1 cellular context compared by ENCODE assay signal in the genomic region with DNA sequence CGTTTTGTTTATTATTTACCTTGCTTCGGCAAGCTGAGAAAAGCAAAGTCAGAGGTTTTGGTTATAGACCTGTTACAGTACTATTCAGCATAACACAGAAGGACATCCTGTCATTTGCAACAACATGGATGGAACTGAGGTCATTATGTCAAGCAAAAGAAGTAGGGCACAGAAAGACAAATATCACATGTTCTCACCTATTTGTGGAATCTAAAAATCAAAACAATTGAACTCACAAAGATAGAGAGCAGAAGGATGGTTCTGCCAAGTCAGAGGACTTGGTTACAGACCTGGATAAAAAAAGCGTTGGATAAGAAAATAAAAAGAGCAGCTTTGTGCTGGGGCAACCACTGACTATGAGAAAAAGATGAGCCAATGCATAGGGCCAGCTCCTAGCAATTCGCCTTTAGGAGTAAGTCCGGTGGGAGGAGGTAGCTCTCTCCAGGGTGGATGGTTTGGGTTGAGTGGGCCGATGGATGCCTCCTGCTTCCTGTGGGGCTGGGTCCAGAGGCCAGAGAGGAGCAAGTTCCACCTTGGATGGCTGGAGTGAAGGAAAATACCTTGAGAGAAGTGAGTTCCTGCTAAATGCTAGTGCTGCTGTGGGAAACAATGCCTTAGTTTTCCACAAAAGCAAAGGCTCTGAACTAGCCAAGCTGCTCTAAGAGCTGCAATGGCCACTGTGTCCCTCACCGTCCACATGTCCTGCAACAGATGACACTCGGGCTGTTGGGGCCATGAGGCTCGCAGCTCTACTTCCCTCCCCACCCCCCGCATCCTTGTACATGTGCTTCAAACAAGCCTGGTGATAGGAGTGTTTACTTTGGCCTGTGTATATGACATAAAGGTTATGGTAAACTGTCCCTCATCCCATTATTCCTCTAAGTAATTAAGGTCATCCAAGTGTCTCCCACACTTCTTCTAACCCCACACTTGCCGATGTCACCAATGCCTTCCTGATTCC.
TF ChIP-seq lines count a peak whose summit lies in the region.

No MANE protein-coding gene starts in this region.

TF ChIP-seq in HepG2, 621 proteins besides CTCF, POLR2A, EP300 and RAD21 (continued from another document and continues in another):
- TF ChIP-seq PAXIP1 (CRISPR knock-in tag; conservative IDR thresholded peaks at IDR 0.05) (peak; percentile 60), NFYC (CRISPR knock-in tag; IDR thresholded peaks at IDR 0.05) (no peak), ZBTB46 (CRISPR knock-in tag; IDR thresholded peaks at IDR 0.05; ENCODE audit: borderline replicate concordance) (no peak), ZNF572 (CRISPR knock-in tag; IDR thresholded peaks at IDR 0.05) (no peak), HDAC2 (CRISPR knock-in tag; IDR thresholded peaks at IDR 0.05) (no peak), ZFP62 (CRISPR knock-in tag; IDR thresholded peaks at IDR 0.05) (no peak), MIER3 (CRISPR knock-in tag; IDR thresholded peaks at IDR 0.05; ENCODE audit: borderline replicate concordance) (no peak), MYC (CRISPR knock-in tag; IDR thresholded peaks at IDR 0.05; ENCODE audit: borderline replicate concordance) (peak; percentile 69; the same call in 1 of the 2 replicates), FOXA1 (IDR thresholded peaks at IDR 0.05) (no peak), FOXA1 (CRISPR knock-in tag; IDR thresholded peaks at IDR 0.05) (0 out of 2 replicates have a peak, but pooled peaks have one; percentile 16), EED (CRISPR knock-in tag; IDR thresholded peaks at IDR 0.05) (no peak), ZNF614 (CRISPR knock-in tag; IDR thresholded peaks at IDR 0.05; ENCODE audit: borderline replicate concordance) (no peak), SAFB2 (CRISPR knock-in tag; IDR thresholded peaks at IDR 0.05; ENCODE audit: borderline replicate concordance, low read depth) (no peak), RFX3 (CRISPR knock-in tag; IDR thresholded peaks at IDR 0.05) (no peak), ZNF17 (CRISPR knock-in tag; IDR thresholded peaks at IDR 0.05) (no peak), MTA1 (CRISPR knock-in tag; IDR thresholded peaks at IDR 0.05; ENCODE audit: borderline replicate concordance) (peak; percentile 57; the same call in 1 of the 2 replicates), ARID5B (CRISPR knock-in tag; IDR thresholded peaks at IDR 0.05) (peak; percentile 18; the same call in 1 of the 2 replicates), ERF (CRISPR knock-in tag; IDR thresholded peaks at IDR 0.05) (no peak), SALL1 (CRISPR knock-in tag; IDR thresholded peaks at IDR 0.05) (peak; percentile 68), ZNF776 (CRISPR knock-in tag; IDR thresholded peaks at IDR 0.05) (no peak), ZNF224 (CRISPR knock-in tag; IDR thresholded peaks at IDR 0.05) (no peak), BCL6 (CRISPR knock-in tag; IDR thresholded peaks at IDR 0.05) (0 out of 2 replicates have a peak, but pooled peaks have one; percentile 25), KDM5B (CRISPR knock-in tag; IDR thresholded peaks at IDR 0.05; ENCODE audit: borderline replicate concordance) (peak; percentile 69; the same call in 1 of the 2 replicates), ZNF780A (CRISPR knock-in tag; IDR thresholded peaks at IDR 0.05) (no peak), GMEB1 (CRISPR knock-in tag; IDR thresholded peaks at IDR 0.05; ENCODE audit: borderline replicate concordance) (no peak), ATF6 (CRISPR knock-in tag; conservative IDR thresholded peaks at IDR 0.05) (no peak), PRPF4 (IDR thresholded peaks at IDR 0.05; ENCODE audit: low read depth, low read length, poor library complexity, severe bottlenecking) (no peak), GABPA (IDR thresholded peaks at IDR 0.05; ENCODE audit: low read depth, low read length) (no peak), GABPA (CRISPR knock-in tag; IDR thresholded peaks at IDR 0.05; ENCODE audit: low read depth) (no peak), FOXJ3 (CRISPR knock-in tag; IDR thresholded peaks at IDR 0.05; ENCODE audit: borderline replicate concordance) (no peak), SMAD1 (CRISPR knock-in tag; IDR thresholded peaks at IDR 0.05; ENCODE audit: borderline replicate concordance, low read depth) (no peak), ADNP (CRISPR knock-in tag; IDR thresholded peaks at IDR 0.05) (no peak)
- TF ChIP-seq, protein P1, sequence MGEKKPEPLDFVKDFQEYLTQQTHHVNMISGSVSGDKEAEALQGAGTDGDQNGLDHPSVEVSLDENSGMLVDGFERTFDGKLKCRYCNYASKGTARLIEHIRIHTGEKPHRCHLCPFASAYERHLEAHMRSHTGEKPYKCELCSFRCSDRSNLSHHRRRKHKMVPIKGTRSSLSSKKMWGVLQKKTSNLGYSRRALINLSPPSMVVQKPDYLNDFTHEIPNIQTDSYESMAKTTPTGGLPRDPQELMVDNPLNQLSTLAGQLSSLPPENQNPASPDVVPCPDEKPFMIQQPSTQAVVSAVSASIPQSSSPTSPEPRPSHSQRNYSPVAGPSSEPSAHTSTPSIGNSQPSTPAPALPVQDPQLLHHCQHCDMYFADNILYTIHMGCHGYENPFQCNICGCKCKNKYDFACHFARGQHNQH (CRISPR knock-in tag; IDR thresholded peaks at IDR 0.05): no peak
- TF ChIP-seq, protein P2, sequence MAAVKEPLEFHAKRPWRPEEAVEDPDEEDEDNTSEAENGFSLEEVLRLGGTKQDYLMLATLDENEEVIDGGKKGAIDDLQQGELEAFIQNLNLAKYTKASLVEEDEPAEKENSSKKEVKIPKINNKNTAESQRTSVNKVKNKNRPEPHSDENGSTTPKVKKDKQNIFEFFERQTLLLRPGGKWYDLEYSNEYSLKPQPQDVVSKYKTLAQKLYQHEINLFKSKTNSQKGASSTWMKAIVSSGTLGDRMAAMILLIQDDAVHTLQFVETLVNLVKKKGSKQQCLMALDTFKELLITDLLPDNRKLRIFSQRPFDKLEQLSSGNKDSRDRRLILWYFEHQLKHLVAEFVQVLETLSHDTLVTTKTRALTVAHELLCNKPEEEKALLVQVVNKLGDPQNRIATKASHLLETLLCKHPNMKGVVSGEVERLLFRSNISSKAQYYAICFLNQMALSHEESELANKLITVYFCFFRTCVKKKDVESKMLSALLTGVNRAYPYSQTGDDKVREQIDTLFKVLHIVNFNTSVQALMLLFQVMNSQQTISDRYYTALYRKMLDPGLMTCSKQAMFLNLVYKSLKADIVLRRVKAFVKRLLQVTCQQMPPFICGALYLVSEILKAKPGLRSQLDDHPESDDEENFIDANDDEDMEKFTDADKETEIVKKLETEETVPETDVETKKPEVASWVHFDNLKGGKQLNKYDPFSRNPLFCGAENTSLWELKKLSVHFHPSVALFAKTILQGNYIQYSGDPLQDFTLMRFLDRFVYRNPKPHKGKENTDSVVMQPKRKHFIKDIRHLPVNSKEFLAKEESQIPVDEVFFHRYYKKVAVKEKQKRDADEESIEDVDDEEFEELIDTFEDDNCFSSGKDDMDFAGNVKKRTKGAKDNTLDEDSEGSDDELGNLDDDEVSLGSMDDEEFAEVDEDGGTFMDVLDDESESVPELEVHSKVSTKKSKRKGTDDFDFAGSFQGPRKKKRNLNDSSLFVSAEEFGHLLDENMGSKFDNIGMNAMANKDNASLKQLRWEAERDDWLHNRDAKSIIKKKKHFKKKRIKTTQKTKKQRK (IDR thresholded peaks at IDR 0.05; ENCODE audit: low read length): no peak
- TF ChIP-seq, protein P3, sequence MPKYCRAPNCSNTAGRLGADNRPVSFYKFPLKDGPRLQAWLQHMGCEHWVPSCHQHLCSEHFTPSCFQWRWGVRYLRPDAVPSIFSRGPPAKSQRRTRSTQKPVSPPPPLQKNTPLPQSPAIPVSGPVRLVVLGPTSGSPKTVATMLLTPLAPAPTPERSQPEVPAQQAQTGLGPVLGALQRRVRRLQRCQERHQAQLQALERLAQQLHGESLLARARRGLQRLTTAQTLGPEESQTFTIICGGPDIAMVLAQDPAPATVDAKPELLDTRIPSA (CRISPR knock-in tag; IDR thresholded peaks at IDR 0.05; ENCODE audit: borderline replicate concordance): no peak
